In the genomic region with DNA sequence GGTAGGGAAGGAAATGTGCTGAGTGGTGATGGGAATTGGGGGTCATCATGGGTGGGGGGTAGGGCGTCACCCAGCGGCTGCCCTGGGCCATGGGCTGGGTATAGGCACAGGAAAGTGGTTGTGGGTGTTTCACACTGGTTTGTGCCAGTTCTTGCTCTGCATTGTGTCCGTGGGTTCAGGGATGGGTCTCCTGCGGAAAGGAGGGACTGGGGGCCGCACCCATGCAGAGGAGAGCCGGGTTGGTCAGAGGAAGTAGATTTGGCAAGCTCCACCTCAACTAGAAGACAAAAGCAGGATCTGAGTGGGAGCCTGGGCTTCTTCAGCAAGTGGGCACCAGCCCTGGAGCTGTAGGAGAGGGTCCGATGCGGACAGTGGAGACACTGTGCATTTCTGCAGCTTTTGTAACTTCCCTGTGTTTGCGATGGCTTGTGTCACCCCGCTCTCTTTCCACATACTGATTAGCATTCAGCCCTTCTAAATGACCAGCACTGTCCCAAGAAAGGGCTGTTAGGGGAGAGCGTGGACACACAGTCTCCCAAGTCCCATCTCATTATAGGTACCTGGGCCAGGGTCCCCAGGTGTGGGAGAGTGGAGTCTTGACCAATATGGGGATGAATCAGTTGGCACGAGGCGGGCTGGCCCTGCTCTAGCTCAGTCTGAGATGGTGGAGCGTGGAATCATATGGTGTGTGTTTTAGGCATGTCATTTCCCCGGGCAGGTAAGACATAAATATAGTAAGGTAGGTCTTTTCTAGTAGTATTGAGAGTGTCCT, we compare ENCODE assay signal across 7 cellular contexts.
A peak's percentile ranks its signal among the peaks of the same experiment; 100 is the strongest.
DNase-seq lines count a peak whose midpoint lies in the region; ATAC-seq and TF ChIP-seq lines count a peak whose summit lies in the region.

No MANE protein-coding gene starts in this region.

- TF ChIP-seq CTCF in foreskin keratinocyte (conservative IDR thresholded peaks at IDR 0.05), result no peak
- no peak for TF ChIP-seq CTCF in progenitor cell of endocrine pancreas (IDR thresholded peaks at IDR 0.05; ENCODE audit: unreplicated experiment)

- peak overlapping the region; percentile 84 to 89 (median 87) for H3K4me3 Mint-ChIP-seq in T-cell
- H3K4me3 Mint-ChIP-seq in stimulated activated naive CD8-positive, alpha-beta T cell treated with anti-CD3 and anti-CD28 coated beads, Interleukin-15, Interleukin-2, amounts not matched to agents 100 ng/mL and 50 ng/mL, for 24 hours, result peak overlapping the region; percentile 99
- no peak overlapping the region for H3K4me3 Mint-ChIP-seq in progenitor cell of endocrine pancreas (ENCODE audit: low read depth)

- DNase-seq in T-cell (no peak), foreskin keratinocyte (no peak), progenitor cell of endocrine pancreas (ENCODE audit: low spot score, unreplicated experiment) (no peak), foreskin melanocyte (no peak)

- H3K36me3 Mint-ChIP-seq in T-cell (no peaks in the 10 kb centered on the region), progenitor cell of endocrine pancreas (ENCODE audit: insufficient read depth) (no peaks in the 10 kb centered on the region)
- H3K36me3 Mint-ChIP-seq in stimulated activated naive CD8-positive, alpha-beta T cell treated with anti-CD3 and anti-CD28 coated beads, Interleukin-15, Interleukin-2, amounts not matched to agents 100 ng/mL and 50 ng/mL, for 24 hours (ENCODE audit: low read depth), result peaks cover 26% of the 10 kb centered on the region

- ATAC-seq in GM21447 (IDR thresholded peaks at IDR 0.05; ENCODE audit: unreplicated experiment), result peak; percentile 3
- peak in 1 of 4 experiments; percentile 6 for ATAC-seq in T-cell (replicated peaks in 1 of 4)
- no peak for ATAC-seq in foreskin keratinocyte
- no peak for ATAC-seq in GM21528 (IDR thresholded peaks at IDR 0.05; ENCODE audit: low FRiP score, unreplicated experiment)

- no peaks in the 10 kb centered on the region for H3K9me3 Mint-ChIP-seq in T-cell
- H3K9me3 Mint-ChIP-seq in stimulated activated naive CD8-positive, alpha-beta T cell treated with anti-CD3 and anti-CD28 coated beads, Interleukin-15, Interleukin-2, amounts not matched to agents 100 ng/mL and 50 ng/mL, for 24 hours, result no peaks in the 10 kb centered on the region
- H3K9me3 Mint-ChIP-seq in progenitor cell of endocrine pancreas (ENCODE audit: low read depth), result no peaks in the 10 kb centered on the region

- CTCF ChIA-PET in T-cell (lab: Charles Lee), result interaction anchor here (0.6 to 7.2 kb wide), 5 partner anchors 13 to 51 kb away, joined by 3 to 112 read pairs (median 6); no protein-coding TSS in a partner anchor

- H3K27me3 Mint-ChIP-seq in T-cell (no peaks in the 10 kb centered on the region), progenitor cell of endocrine pancreas (peaks cover 10% of the 10 kb centered on the region)
- no peaks in the 10 kb centered on the region for H3K27me3 Mint-ChIP-seq in stimulated activated naive CD8-positive, alpha-beta T cell treated with anti-CD3 and anti-CD28 coated beads, Interleukin-15, Interleukin-2, amounts not matched to agents 100 ng/mL and 50 ng/mL, for 24 hours

- H3K4me1 Mint-ChIP-seq in T-cell (peaks cover 77 to 81% (median 80%) of the 10 kb centered on the region in 3 donors), progenitor cell of endocrine pancreas (ENCODE audit: low read depth) (peaks cover 42% of the 10 kb centered on the region)
- peaks cover 78% of the 10 kb centered on the region for H3K4me1 Mint-ChIP-seq in stimulated activated naive CD8-positive, alpha-beta T cell treated with anti-CD3 and anti-CD28 coated beads, Interleukin-15, Interleukin-2, amounts not matched to agents 100 ng/mL and 50 ng/mL, for 24 hours (ENCODE audit: low read depth)

- H3K27ac Mint-ChIP-seq in T-cell (peak overlapping the region; percentile 93 to 97), progenitor cell of endocrine pancreas (no peak overlapping the region)
- peak overlapping the region; percentile 94 for H3K27ac Mint-ChIP-seq in stimulated activated naive CD8-positive, alpha-beta T cell treated with anti-CD3 and anti-CD28 coated beads, Interleukin-15, Interleukin-2, amounts not matched to agents 100 ng/mL and 50 ng/mL, for 24 hours

- peak overlapping the region; percentile 97 for H3K27ac ChIP-seq in foreskin keratinocyte

- peaks cover 12% of the 10 kb centered on the region for H3K4me1 ChIP-seq in foreskin keratinocyte

- POLR2A ChIA-PET in T-cell (lab: Charles Lee), result interaction anchor here (0.6 to 7.2 kb wide), 4 partner anchors 8 to 21 kb away, joined by 3 to 122 read pairs (median 12); no protein-coding TSS in a partner anchor

- H3K27me3 ChIP-seq in foreskin keratinocyte, result no peaks in the 10 kb centered on the region
